8 cellular contexts compared by ENCODE assay signal in genomic region chr6:14118444-14118843, GRCh38.
DNase-seq lines count a peak whose midpoint lies in the region; TF ChIP-seq lines count a peak whose summit lies in the region.

No MANE protein-coding gene starts in this region.

- H3K27ac ChIP-seq in cingulate gyrus (ENCODE audit: low read depth, low read length) (peak overlapping the region; percentile 54), neutrophil (peak overlapping the region; percentile 79)

- H3K9me3 ChIP-seq in neutrophil: no peaks in the 10 kb centered on the region

- no peaks in the 10 kb centered on the region for H3K36me3 ChIP-seq in neutrophil

- H3K4me3 ChIP-seq in NB4 (ENCODE audit: low read depth, low read length) (peak overlapping the region; percentile 64), neutrophil (ENCODE audit: low read depth in 1 of 2, low read length in 1 of 2) (peak overlapping the region; percentile 66 to 83), foreskin fibroblast (ENCODE audit: low read depth in 1 of 2, low read length in 2 of 2) (peak overlapping the region in 1 of 2 donors; percentile 67)

- H3K27me3 ChIP-seq in neutrophil: no peaks in the 10 kb centered on the region

- peak; percentile 17 for DNase-seq in GF-D8 (lab: John Stamatoyannopoulos, UW)
- no peak for DNase-seq in NB4 (ENCODE audit: low read depth)
- DNase-seq in NCI-H446 (lab: John Stamatoyannopoulos, UW): no peak
- DNase-seq in foreskin fibroblast: no peak
- no peak for DNase-seq in NCI-H1930 (lab: John Stamatoyannopoulos, UW)
- no peak for DNase-seq in hippocampal formation (lab: John Stamatoyannopoulos, UW)

- H3K4me1 ChIP-seq in neutrophil (ENCODE audit: control insufficient read depth in 1 of 2, insufficient read depth in 1 of 2, low read depth in 1 of 2, low read length in 1 of 2): peaks cover 20 to 21% of the 10 kb centered on the region in 2 experiments

- TF ChIP-seq POLR2A in NB4 (IDR thresholded peaks at IDR 0.05; ENCODE audit: extremely low read depth, insufficient read length): no peak

- TF ChIP-seq CTCF in NB4 (IDR thresholded peaks at IDR 0.05; ENCODE audit: low read depth, low read length) (no peak), neutrophil (IDR thresholded peaks at IDR 0.05) (no peak), foreskin fibroblast (IDR thresholded peaks at IDR 0.05; ENCODE audit: low read depth, low read length) (no peak)
